Comparison of ENCODE assay signal across 8 cellular contexts in the genomic region with DNA sequence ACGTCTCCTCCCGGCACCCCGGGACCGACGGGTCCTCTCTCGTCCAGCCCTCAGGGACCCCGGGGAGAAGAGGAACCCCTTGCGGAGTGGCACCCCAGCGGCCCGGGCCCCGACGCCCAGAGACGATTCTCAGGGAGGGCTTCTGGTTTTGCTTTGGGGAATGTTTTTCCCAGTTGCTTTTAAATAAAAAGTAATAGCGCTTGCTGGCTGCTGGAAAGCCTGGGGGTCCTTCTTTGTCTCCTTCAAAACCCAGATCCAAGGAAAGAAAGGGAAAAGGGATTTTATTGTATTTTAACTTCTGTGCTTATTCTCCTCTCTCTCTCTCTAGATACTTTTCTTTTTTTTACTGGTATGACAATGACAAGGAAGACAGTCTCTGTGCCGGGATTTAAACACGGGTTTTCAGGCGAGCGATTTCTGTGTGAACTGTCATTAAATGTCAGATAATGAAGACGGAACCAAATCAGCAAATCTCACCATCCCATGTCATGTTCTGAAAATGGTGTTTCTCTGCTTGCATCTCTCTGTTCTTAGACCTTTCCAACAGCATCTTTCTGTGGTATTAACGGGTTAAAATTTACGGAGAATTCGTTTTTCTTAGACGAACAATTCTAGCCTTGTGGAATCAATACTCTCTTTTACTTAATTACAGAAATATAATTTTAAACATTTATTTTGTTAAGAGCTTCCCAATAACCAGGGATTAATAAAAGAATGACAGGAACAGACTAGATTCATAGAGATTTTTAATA. TPM values are rescaled to one million over a fixed set of nuclear protein-coding genes. Genes with fewer than 3 reads are reported as not detected.
DNase-seq lines count a peak whose midpoint lies in the region; ATAC-seq and TF ChIP-seq lines count a peak whose summit lies in the region.

No MANE protein-coding gene starts in this region.

- no peaks in the 10 kb centered on the region for H3K36me3 ChIP-seq in ES-I3 (ENCODE audit: insufficient read depth, low read length)
- H3K36me3 ChIP-seq in Panc1 (ENCODE audit: control insufficient read depth, insufficient read depth, low read length), result no peaks in the 10 kb centered on the region
- H3K36me3 ChIP-seq in fibroblast of lung (ENCODE audit: control insufficient read depth, insufficient read depth, low read length), result no peaks in the 10 kb centered on the region
- H3K36me3 ChIP-seq in trophoblast cell (ENCODE audit: control insufficient read depth in 1 of 2, insufficient read depth in 2 of 2, low read length in 2 of 2), result no peaks in the 10 kb centered on the region

- H2BK120ac ChIP-seq in trophoblast cell (ENCODE audit: insufficient read depth, low read length, poor library complexity), result no peak overlapping the region

- WGBS in trophoblast cell (ENCODE audit: extremely low coverage, insufficient coverage, insufficient read length), result no CpG with 5 or more reads among the region's 23 CpGs

- H3K79me2 ChIP-seq in fibroblast of lung (ENCODE audit: control insufficient read depth, insufficient read depth, low read length) (no peaks in the 10 kb centered on the region), trophoblast cell (ENCODE audit: control insufficient read depth, insufficient read depth, low read length, poor library complexity) (no peaks in the 10 kb centered on the region)

- peaks cover 2% of the 10 kb centered on the region for H3K79me1 ChIP-seq in trophoblast cell (ENCODE audit: low read length)

- no peak overlapping the region for H2AK5ac ChIP-seq in trophoblast cell (ENCODE audit: low read length)

- no peak overlapping the region for H4K91ac ChIP-seq in trophoblast cell (ENCODE audit: low read depth, low read length)

- TF ChIP-seq CTCF in Panc1 (IDR thresholded peaks at IDR 0.05) (no peak), fibroblast of lung (conservative IDR thresholded peaks at IDR 0.05 in 1 of 2, IDR thresholded peaks at IDR 0.05 in 1 of 2; ENCODE audit: low read depth in 1 of 2, low read length in 2 of 2) (no peak)

- H4K8ac ChIP-seq in trophoblast cell (ENCODE audit: low read depth, low read length), result no peak overlapping the region

- in situ Hi-C loops in Panc1 (cut with HindIII; ENCODE audit: low pct_unique_long_range_greater_than_20kb, low sequenced_read_pairs), result no loop called here

- intact Hi-C loops in Panc1 (cut with micrococcal nuclease; ENCODE audit: unreplicated experiment), result no loop called here

- H3K4me3 ChIP-seq in Panc1 (ENCODE audit: low read depth in 2 of 2, low read length in 2 of 2), result peak overlapping the region; percentile 62 to 70
- peak overlapping the region; percentile 44 to 60 (median 53) for H3K4me3 ChIP-seq in fibroblast of lung (replicated peaks in 1 of 4; ENCODE audit: control extremely low read depth in 1 of 4, insufficient read depth in 1 of 4, low read depth in 3 of 4, low read length in 4 of 4)
- peak overlapping the region; percentile 79 for H3K4me3 ChIP-seq in trophoblast cell (ENCODE audit: low read depth, low read length)

- no peak overlapping the region for H3K14ac ChIP-seq in trophoblast cell (ENCODE audit: low read length)

- no peak overlapping the region for H3K4ac ChIP-seq in trophoblast cell (ENCODE audit: low read depth, low read length)

- no peaks in the 10 kb centered on the region for H3K9me3 ChIP-seq in ES-I3 (ENCODE audit: control insufficient read depth, insufficient read depth, low read length)
- no peaks in the 10 kb centered on the region for H3K9me3 ChIP-seq in Panc1 (ENCODE audit: control insufficient read depth, insufficient read depth, low read depth, low read length)
- no peaks in the 10 kb centered on the region for H3K9me3 ChIP-seq in fibroblast of lung (ENCODE audit: control insufficient read depth, insufficient read depth, low read depth, low read length)
- H3K9me3 ChIP-seq in trophoblast cell (ENCODE audit: insufficient read depth, low read depth, low read length), result peaks cover 3% of the 10 kb centered on the region

- no peaks in the 10 kb centered on the region for H3K27me3 ChIP-seq in Panc1 (ENCODE audit: control insufficient read depth, insufficient read depth, low read length)
- no peaks in the 10 kb centered on the region for H3K27me3 ChIP-seq in fibroblast of lung (ENCODE audit: control insufficient read depth, insufficient read depth, low read length)
- no peaks in the 10 kb centered on the region for H3K27me3 ChIP-seq in trophoblast cell (ENCODE audit: insufficient read depth, low read length)

- CTCF ChIA-PET in Panc1 (lab: Charles Lee), result no interaction called here

- no peak overlapping the region for H3K18ac ChIP-seq in trophoblast cell (ENCODE audit: low read length)

- peak overlapping the region; percentile 48 for H2AFZ ChIP-seq in fibroblast of lung (ENCODE audit: low read length)
- H2AFZ ChIP-seq in trophoblast cell (ENCODE audit: insufficient read depth, low read length, poor library complexity), result peak overlapping the region; percentile 47

- ATAC-seq in Panc1, result no peak

- H3K27ac ChIP-seq in Panc1 (ENCODE audit: low read length), result 0 out of 2 replicates have a peak overlapping the region, but pooled peaks have one; percentile 6
- no peak overlapping the region for H3K27ac ChIP-seq in fibroblast of lung (ENCODE audit: insufficient read depth, low read length)
- no peak overlapping the region for H3K27ac ChIP-seq in trophoblast cell (ENCODE audit: low read depth, low read length)
- H3K27ac ChIP-seq in caudate nucleus (ENCODE audit: low read depth, low read length), result no peak overlapping the region

- H2BK5ac ChIP-seq in trophoblast cell (ENCODE audit: low read depth, low read length, poor library complexity), result no peak overlapping the region

- H2BK12ac ChIP-seq in trophoblast cell (ENCODE audit: low read length), result no peak overlapping the region

- no TSS peak for BruUV-seq in Panc1 (replicated peaks; lab: Mats Ljungman, UMichigan)

- DNase-seq in Panc1 (ENCODE audit: low read depth, low spot score) (no peak), fibroblast of lung (ENCODE audit: low read depth in 2 of 2) (no peak), trophoblast cell (no peak), NCI-H510A treated with DMSO at 0.1 percent for 48 hours (lab: John Stamatoyannopoulos, UW) (no peak), NCI-H226 (no peak), NCI-H1436 treated with DMSO at 0.1 percent for 48 hours (lab: John Stamatoyannopoulos, UW) (no peak), caudate nucleus (lab: John Stamatoyannopoulos, UW) (no peak)

- POLR2A ChIA-PET in Panc1 (lab: Charles Lee), result no interaction called here

- H3K23ac ChIP-seq in trophoblast cell (ENCODE audit: low read length), result no peak overlapping the region

- peak overlapping the region; percentile 78 for H3K4me2 ChIP-seq in fibroblast of lung (ENCODE audit: extremely low read depth, insufficient read depth, low read length)
- H3K4me2 ChIP-seq in trophoblast cell (ENCODE audit: low read length), result peak overlapping the region; percentile 99

- H4K20me1 ChIP-seq in fibroblast of lung (ENCODE audit: control insufficient read depth, extremely low read depth, insufficient read depth, low read length), result no peaks in the 10 kb centered on the region

- H3K9ac ChIP-seq in ES-I3 (ENCODE audit: low read depth, low read length) (peak overlapping the region; percentile 92), fibroblast of lung (ENCODE audit: insufficient read depth, low read length) (peak overlapping the region; percentile 18), trophoblast cell (ENCODE audit: low read length) (no peak overlapping the region)

- H4K12ac ChIP-seq in trophoblast cell (ENCODE audit: low read depth, low read length), result no peak overlapping the region

- no peaks in the 10 kb centered on the region for H3K4me1 ChIP-seq in ES-I3 (ENCODE audit: insufficient read depth, low read length)
- H3K4me1 ChIP-seq in Panc1 (ENCODE audit: control insufficient read depth, insufficient read depth, low read length), result peaks cover 16% of the 10 kb centered on the region
- H3K4me1 ChIP-seq in fibroblast of lung (ENCODE audit: control insufficient read depth, extremely low read depth, insufficient read depth, low read length), result no peaks in the 10 kb centered on the region
- peaks cover 6 to 8% of the 10 kb centered on the region in 2 experiments for H3K4me1 ChIP-seq in trophoblast cell (ENCODE audit: control insufficient read depth in 1 of 2, insufficient read depth in 2 of 2, low read length in 2 of 2)

RNA-seq across cellular contexts. Expression of gene PCOLCE2, which starts 0.6 kb away (rescaled TPM):
- total RNA-seq in Panc1 (2021; ENCODE audit: unreplicated experiment) (14.6 TPM), fibroblast of lung (6.7 and 26.3 TPM in 2 replicates)
- 12.8 TPM for polyA plus RNA-seq in Panc1 (2012; ENCODE audit: insufficient read length)
- polyA plus RNA-seq in fibroblast of lung, result 4.8 and 16.1 TPM in 2 replicates
- 4.1 and 13.3 TPM in 2 replicates for polyA plus RNA-seq in fibroblast of lung (2012)
- 12.6 TPM in 1 of 2 replicates, not detected in the other for polyA minus RNA-seq in fibroblast of lung (ENCODE audit: low replicate concordance)
- polyA plus RNA-seq in trophoblast cell (2013), result 1.5 and 2.2 TPM in 2 replicates
